ENCODE assay signal across 11 cellular contexts in genomic region chr5:89255845-89256463, GRCh38.
DNase-seq lines count a peak whose midpoint lies in the region; ATAC-seq and TF ChIP-seq lines count a peak whose summit lies in the region.
"Had no signal": no experiment of that assay in that cellular context is flagged by ENCODE, and none has a peak within 500 bp of the region (broad histone marks: within the 10 kb centered on the region; RNA-seq: fewer than 3 reads in every experiment).

No MANE protein-coding gene starts in this region.

- peak overlapping the region in 3 of 5 experiments; percentile 5 to 91 (median 12) for H3K27ac Mint-ChIP-seq in brain
- H3K27ac Mint-ChIP-seq: activated naive CD4-positive, alpha-beta T cell treated with anti-CD3 and anti-CD28 coated beads, Interleukin-2, amount 50 U/mL, for 72 hours had no signal

- H3K4me3 Mint-ChIP-seq in brain: no peak overlapping the region

- no peaks in the 10 kb centered on the region for H3K9me3 Mint-ChIP-seq in brain

- peaks cover 22% of the 10 kb centered on the region for H3K4me1 Mint-ChIP-seq in brain

- TF ChIP-seq CTCF in brain (conservative IDR thresholded peaks at IDR 0.05) (no peak), GM13976 (IDR thresholded peaks at IDR 0.05; ENCODE audit: borderline replicate concordance, control extremely low read depth, extremely low read depth, insufficient read depth, missing control alignments) (no peak)

- ATAC-seq in GM19035 (IDR thresholded peaks at IDR 0.05; ENCODE audit: unreplicated experiment): no peak
- no peak for ATAC-seq in HG03521 (IDR thresholded peaks at IDR 0.05; ENCODE audit: unreplicated experiment)
- ATAC-seq in GM19324 (IDR thresholded peaks at IDR 0.05; ENCODE audit: low FRiP score, unreplicated experiment): no peak
- ATAC-seq: activated naive CD4-positive, alpha-beta T cell treated with anti-CD3 and anti-CD28 coated beads, Interleukin-2, amount 50 U/mL, for 72 hours had no signal

- H3K27me3 Mint-ChIP-seq in brain: no peaks in the 10 kb centered on the region

- no peaks in the 10 kb centered on the region for H3K36me3 Mint-ChIP-seq in brain
- H3K36me3 Mint-ChIP-seq: activated naive CD4-positive, alpha-beta T cell treated with anti-CD3 and anti-CD28 coated beads, Interleukin-2, amount 50 U/mL, for 72 hours had no signal

- in situ Hi-C loops in GM13976 (cut with MboI; ENCODE audit: low sequenced_read_pairs, unreplicated experiment): no loop called here

- DNase-seq in GM04503 (ENCODE audit: low read depth) (peak; percentile 27), MV-4-11 (lab: John Stamatoyannopoulos, UW) (peak; percentile 78), myocyte (ENCODE audit: low read depth) (peak; percentile 59), GM13976 (ENCODE audit: low spot score) (no peak)
- DNase-seq: stimulated activated CD8-positive, alpha-beta memory T cell treated with anti-CD3 and anti-CD28 coated beads, Interleukin-4, amount 100 ng/mL, for 48 hours; T-helper 9 cell had no signal
